In the genomic region with DNA sequence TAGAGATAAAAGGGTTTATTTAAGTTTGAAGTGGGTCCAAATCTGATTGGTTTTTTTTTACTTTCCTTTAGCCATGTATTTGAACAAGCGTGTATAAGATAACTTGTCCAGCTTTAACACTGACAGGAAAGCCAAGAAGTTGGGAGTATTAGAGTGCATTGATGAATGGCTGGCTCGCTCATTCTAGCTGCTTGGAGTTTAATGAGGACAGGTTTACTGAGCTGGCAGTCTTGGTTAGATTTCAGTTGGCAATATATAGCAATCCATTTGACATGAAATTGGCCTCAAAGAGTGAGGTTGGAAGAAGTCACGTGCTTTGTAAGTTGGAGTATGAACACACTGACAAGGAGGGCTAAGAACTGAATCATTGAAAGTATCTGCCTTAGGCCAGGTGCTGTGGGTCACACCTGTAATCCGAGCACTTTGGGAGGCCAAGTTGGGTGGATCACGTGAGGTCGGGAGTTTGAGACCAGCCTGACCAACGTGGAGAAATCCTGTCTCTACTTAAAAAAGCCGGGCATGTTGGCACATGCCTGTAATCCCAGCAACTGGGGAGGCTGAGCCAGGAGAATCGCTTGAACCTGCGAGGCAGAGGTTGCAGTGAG, we compare ENCODE assay signal across 1 cellular context.
TF ChIP-seq lines count a peak whose summit lies in the region.

No MANE protein-coding gene starts in this region.

TF ChIP-seq in HEK293, 187 proteins besides CTCF, POLR2A, EP300 and RAD21 (continued from another document):
- TF ChIP-seq, protein P1, sequence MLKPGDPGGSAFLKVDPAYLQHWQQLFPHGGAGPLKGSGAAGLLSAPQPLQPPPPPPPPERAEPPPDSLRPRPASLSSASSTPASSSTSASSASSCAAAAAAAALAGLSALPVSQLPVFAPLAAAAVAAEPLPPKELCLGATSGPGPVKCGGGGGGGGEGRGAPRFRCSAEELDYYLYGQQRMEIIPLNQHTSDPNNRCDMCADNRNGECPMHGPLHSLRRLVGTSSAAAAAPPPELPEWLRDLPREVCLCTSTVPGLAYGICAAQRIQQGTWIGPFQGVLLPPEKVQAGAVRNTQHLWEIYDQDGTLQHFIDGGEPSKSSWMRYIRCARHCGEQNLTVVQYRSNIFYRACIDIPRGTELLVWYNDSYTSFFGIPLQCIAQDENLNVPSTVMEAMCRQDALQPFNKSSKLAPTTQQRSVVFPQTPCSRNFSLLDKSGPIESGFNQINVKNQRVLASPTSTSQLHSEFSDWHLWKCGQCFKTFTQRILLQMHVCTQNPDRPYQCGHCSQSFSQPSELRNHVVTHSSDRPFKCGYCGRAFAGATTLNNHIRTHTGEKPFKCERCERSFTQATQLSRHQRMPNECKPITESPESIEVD (tag by site-specific recombination; IDR thresholded peaks at IDR 0.05): peak; percentile 44; the same call in 1 of the 2 replicates
- TF ChIP-seq SP2 (tag by site-specific recombination; IDR thresholded peaks at IDR 0.05) (no peak), ZNF366 (tag by site-specific recombination; conservative IDR thresholded peaks at IDR 0.05) (0 out of 2 replicates have a peak, but pooled peaks have one; percentile 19), ZSCAN16 (tag by site-specific recombination; IDR thresholded peaks at IDR 0.05) (peak; percentile 84), ZNF239 (tag by site-specific recombination; IDR thresholded peaks at IDR 0.05) (peak; percentile 84; the same call in 1 of the 2 replicates), ZNF350 (tag by site-specific recombination; IDR thresholded peaks at IDR 0.05) (no peak), ZNF664 (tag by site-specific recombination; IDR thresholded peaks at IDR 0.05) (peak; percentile 26; the same call in 1 of the 2 replicates), ZFP41 (tag by site-specific recombination; IDR thresholded peaks at IDR 0.05; ENCODE audit: borderline replicate concordance) (no peak), ZNF146 (tag by site-specific recombination; IDR thresholded peaks at IDR 0.05) (peak; percentile 51), ZNF629 (tag by site-specific recombination; IDR thresholded peaks at IDR 0.05) (0 out of 2 replicates have a peak, but pooled peaks have one; percentile 15), ZNF266 (tag by site-specific recombination; IDR thresholded peaks at IDR 0.05; ENCODE audit: low read depth) (no peak), OSR2 (tag by site-specific recombination; IDR thresholded peaks at IDR 0.05) (no peak), PRDM1 (tag by site-specific recombination; IDR thresholded peaks at IDR 0.05) (no peak), ZNF843 (tag by site-specific recombination; IDR thresholded peaks at IDR 0.05) (no peak), ZBTB17 (tag by site-specific recombination; IDR thresholded peaks at IDR 0.05) (peak; percentile 49; the same call in 1 of the 2 replicates)
- TF ChIP-seq, protein P2, sequence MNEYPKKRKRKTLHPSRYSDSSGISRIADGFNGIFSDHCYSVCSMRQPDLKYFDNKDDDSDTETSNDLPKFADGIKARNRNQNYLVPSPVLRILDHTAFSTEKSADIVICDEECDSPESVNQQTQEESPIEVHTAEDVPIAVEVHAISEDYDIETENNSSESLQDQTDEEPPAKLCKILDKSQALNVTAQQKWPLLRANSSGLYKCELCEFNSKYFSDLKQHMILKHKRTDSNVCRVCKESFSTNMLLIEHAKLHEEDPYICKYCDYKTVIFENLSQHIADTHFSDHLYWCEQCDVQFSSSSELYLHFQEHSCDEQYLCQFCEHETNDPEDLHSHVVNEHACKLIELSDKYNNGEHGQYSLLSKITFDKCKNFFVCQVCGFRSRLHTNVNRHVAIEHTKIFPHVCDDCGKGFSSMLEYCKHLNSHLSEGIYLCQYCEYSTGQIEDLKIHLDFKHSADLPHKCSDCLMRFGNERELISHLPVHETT (tag by site-specific recombination; IDR thresholded peaks at IDR 0.05): no peak
- TF ChIP-seq, protein P3, sequence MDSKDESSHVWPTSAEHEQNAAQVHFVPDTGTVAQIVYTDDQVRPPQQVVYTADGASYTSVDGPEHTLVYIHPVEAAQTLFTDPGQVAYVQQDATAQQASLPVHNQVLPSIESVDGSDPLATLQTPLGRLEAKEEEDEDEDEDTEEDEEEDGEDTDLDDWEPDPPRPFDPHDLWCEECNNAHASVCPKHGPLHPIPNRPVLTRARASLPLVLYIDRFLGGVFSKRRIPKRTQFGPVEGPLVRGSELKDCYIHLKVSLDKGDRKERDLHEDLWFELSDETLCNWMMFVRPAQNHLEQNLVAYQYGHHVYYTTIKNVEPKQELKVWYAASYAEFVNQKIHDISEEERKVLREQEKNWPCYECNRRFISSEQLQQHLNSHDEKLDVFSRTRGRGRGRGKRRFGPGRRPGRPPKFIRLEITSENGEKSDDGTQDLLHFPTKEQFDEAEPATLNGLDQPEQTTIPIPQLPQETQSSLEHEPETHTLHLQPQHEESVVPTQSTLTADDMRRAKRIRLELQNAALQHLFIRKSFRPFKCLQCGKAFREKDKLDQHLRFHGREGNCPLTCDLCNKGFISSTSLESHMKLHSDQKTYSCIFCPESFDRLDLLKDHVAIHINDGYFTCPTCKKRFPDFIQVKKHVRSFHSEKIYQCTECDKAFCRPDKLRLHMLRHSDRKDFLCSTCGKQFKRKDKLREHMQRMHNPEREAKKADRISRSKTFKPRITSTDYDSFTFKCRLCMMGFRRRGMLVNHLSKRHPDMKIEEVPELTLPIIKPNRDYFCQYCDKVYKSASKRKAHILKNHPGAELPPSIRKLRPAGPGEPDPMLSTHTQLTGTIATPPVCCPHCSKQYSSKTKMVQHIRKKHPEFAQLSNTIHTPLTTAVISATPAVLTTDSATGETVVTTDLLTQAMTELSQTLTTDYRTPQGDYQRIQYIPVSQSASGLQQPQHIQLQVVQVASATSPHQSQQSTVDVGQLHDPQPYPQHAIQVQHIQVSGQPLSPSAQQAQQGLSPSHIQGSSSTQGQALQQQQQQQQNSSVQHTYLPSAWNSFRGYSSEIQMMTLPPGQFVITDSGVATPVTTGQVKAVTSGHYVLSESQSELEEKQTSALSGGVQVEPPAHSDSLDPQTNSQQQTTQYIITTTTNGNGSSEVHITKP (tag by site-specific recombination; IDR thresholded peaks at IDR 0.05): peak; percentile 30; the same call in 1 of the 2 replicates
